Comparison of ENCODE assay signal across 20 cellular contexts in the genomic region with DNA sequence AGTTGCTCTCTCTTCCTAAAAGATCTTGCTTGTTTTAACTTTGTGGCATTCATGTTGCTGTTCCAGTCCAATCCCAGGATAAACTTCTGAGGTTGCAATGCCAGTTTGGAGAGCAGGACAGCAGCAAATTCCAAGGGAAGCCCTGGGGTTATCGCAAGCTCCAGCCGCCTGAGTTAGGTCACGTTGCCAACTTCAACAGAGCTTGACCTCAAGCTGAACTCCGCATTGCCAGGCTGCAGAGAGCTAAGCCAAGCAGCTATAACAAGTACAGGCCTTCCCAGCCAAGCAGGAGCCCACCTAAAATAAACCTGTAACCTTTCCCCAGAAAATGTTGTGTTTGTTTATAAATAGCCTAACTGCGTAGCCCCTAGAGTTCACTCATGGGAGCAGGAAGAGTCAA.
A peak's percentile ranks its signal among the peaks of the same experiment; 100 is the strongest.
DNase-seq lines count a peak whose midpoint lies in the region; ATAC-seq, FAIRE-seq and TF ChIP-seq lines count a peak whose summit lies in the region.
"Had no signal": no experiment of that assay in that cellular context is flagged by ENCODE, and none has a peak within 500 bp of the region (broad histone marks: within the 10 kb centered on the region; RNA-seq: fewer than 3 reads in every experiment).

No MANE protein-coding gene starts in this region.

- intact Hi-C loops in Calu3 (cut with micrococcal nuclease; ENCODE audit: unreplicated experiment), result no loop called here
- intact Hi-C loops in right cardiac atrium (cut with DNase I), result no loop called here
- intact Hi-C loops in dorsolateral prefrontal cortex (cut with DNase I), result no loop called here

- H3K36me3 ChIP-seq in astrocyte (ENCODE audit: insufficient read depth, low read length) (no peaks in the 10 kb centered on the region), osteoblast (ENCODE audit: insufficient read depth, low read length) (no peaks in the 10 kb centered on the region)
- H3K36me3 ChIP-seq: gastrocnemius medialis had no signal

- BruUV-seq in Calu3 (replicated peaks; lab: Mats Ljungman, UMichigan), result no TSS peak

- 26% methylated on average over 5 of the region's 5 CpGs for WGBS in right cardiac atrium

- H4K20me1 ChIP-seq in astrocyte (ENCODE audit: insufficient read depth, low read length), result no peaks in the 10 kb centered on the region
- no peaks in the 10 kb centered on the region for H4K20me1 ChIP-seq in osteoblast (ENCODE audit: insufficient read depth, low read length)

- CTCF ChIA-PET in Calu3 (lab: Charles Lee), result interaction anchor here (0.6 to 1.5 kb wide), 3 partner anchors 10 to 486 kb away, joined by 3 to 4 read pairs (median 3); no protein-coding TSS in a partner anchor

- H2AFZ ChIP-seq in astrocyte (ENCODE audit: low read depth, low read length) (no peak overlapping the region), osteoblast (ENCODE audit: low read length) (no peak overlapping the region)

- ATAC-seq in right cardiac atrium (peak; percentile 95 to 96), HG03442 (IDR thresholded peaks at IDR 0.05; ENCODE audit: unreplicated experiment) (no peak)
- ATAC-seq: activated T-helper 17 cell treated with anti-CD3 and anti-CD28 coated beads, Interleukin-2, amount 50 U/mL, for 72 hours had no signal

- H3K4me1 Mint-ChIP-seq in Calu3 (ENCODE audit: low read depth, unreplicated experiment) (peaks cover 22% of the 10 kb centered on the region), astrocyte (ENCODE audit: low read depth, unreplicated experiment) (no peaks in the 10 kb centered on the region)
- H3K4me1 Mint-ChIP-seq: activated T-helper 17 cell treated with anti-CD3 and anti-CD28 coated beads, Interleukin-2, amount 50 U/mL, for 72 hours had no signal

- H3K4me1 ChIP-seq in astrocyte (ENCODE audit: insufficient read depth, low read length), result peaks cover 7% of the 10 kb centered on the region
- no peaks in the 10 kb centered on the region for H3K4me1 ChIP-seq in right cardiac atrium (ENCODE audit: control insufficient read depth, insufficient read depth, low read length)
- peaks cover 16% of the 10 kb centered on the region for H3K4me1 ChIP-seq in osteoblast (ENCODE audit: insufficient read depth, low read length)

- H3K79me2 ChIP-seq in astrocyte (ENCODE audit: insufficient read depth, low read length) (no peaks in the 10 kb centered on the region), osteoblast (ENCODE audit: insufficient read depth, low read length) (no peaks in the 10 kb centered on the region)

- H3K4me2 ChIP-seq in astrocyte (ENCODE audit: low read length) (no peak overlapping the region), osteoblast (ENCODE audit: insufficient read depth, low read length) (peak overlapping the region; percentile 59)
- H3K4me2 ChIP-seq: KMS-11 had no signal

- TF ChIP-seq CTCF in Calu3 (IDR thresholded peaks at IDR 0.05; ENCODE audit: unreplicated experiment), result no peak
- no peak for TF ChIP-seq CTCF in astrocyte (IDR thresholded peaks at IDR 0.05; ENCODE audit: insufficient read depth, low read depth, low read length)
- TF ChIP-seq CTCF in osteoblast (IDR thresholded peaks at IDR 0.05; ENCODE audit: extremely low read depth, low read depth, low read length), result no peak
- TF ChIP-seq CTCF in dorsolateral prefrontal cortex (IDR thresholded peaks at IDR 0.05 in 54 of 56, conservative IDR thresholded peaks at IDR 0.05 in 2 of 56; ENCODE audit: low read depth in 1 of 56, partially characterized antibody in 56 of 56), result no peak

- no peak overlapping the region for H3K4me3 ChIP-seq in astrocyte (ENCODE audit: insufficient read depth, low read depth, low read length)
- no peak overlapping the region for H3K4me3 ChIP-seq in right cardiac atrium (ENCODE audit: low read length)
- H3K4me3 ChIP-seq in osteoblast (ENCODE audit: insufficient read depth, low read length), result no peak overlapping the region
- no peak overlapping the region for H3K4me3 ChIP-seq in dorsolateral prefrontal cortex
- H3K4me3 ChIP-seq: gastrocnemius medialis had no signal

- H3K9me3 ChIP-seq in astrocyte (ENCODE audit: insufficient read depth, low read depth, low read length), result no peaks in the 10 kb centered on the region
- no peaks in the 10 kb centered on the region for H3K9me3 ChIP-seq in right cardiac atrium (ENCODE audit: control insufficient read depth, low read length)
- no peaks in the 10 kb centered on the region for H3K9me3 ChIP-seq in osteoblast (ENCODE audit: low read depth, low read length)
- H3K9me3 ChIP-seq: gastrocnemius medialis had no signal

- H3K27ac ChIP-seq in astrocyte (ENCODE audit: low read depth, low read length), result no peak overlapping the region
- H3K27ac ChIP-seq in right cardiac atrium (ENCODE audit: low read length), result no peak overlapping the region
- no peak overlapping the region for H3K27ac ChIP-seq in osteoblast (ENCODE audit: low read depth, low read length)
- no peak overlapping the region for H3K27ac ChIP-seq in dorsolateral prefrontal cortex
- H3K27ac ChIP-seq: gastrocnemius medialis, KMS-11 had no signal

- no peak for FAIRE-seq in astrocyte (lab: Jason Lieb, UNC)
- FAIRE-seq: islet of Langerhans, small intestine had no signal

- H3K4me3 Mint-ChIP-seq in Calu3 (ENCODE audit: low read depth, unreplicated experiment) (no peak overlapping the region), astrocyte (ENCODE audit: unreplicated experiment) (no peak overlapping the region)
- H3K4me3 Mint-ChIP-seq: activated T-helper 17 cell treated with anti-CD3 and anti-CD28 coated beads, Interleukin-2, amount 50 U/mL, for 72 hours; nephron had no signal

- H3K27ac Mint-ChIP-seq in Calu3 (ENCODE audit: unreplicated experiment) (no peak overlapping the region), astrocyte (ENCODE audit: unreplicated experiment) (no peak overlapping the region)
- H3K27ac Mint-ChIP-seq: activated T-helper 17 cell treated with anti-CD3 and anti-CD28 coated beads, Interleukin-2, amount 50 U/mL, for 72 hours; nephron had no signal

- H3K36me3 Mint-ChIP-seq in Calu3 (ENCODE audit: insufficient read depth, unreplicated experiment) (no peaks in the 10 kb centered on the region), astrocyte (ENCODE audit: low read depth, unreplicated experiment) (no peaks in the 10 kb centered on the region)

- H3K9me3 Mint-ChIP-seq in Calu3 (ENCODE audit: low read depth, unreplicated experiment), result no peaks in the 10 kb centered on the region
- H3K9me3 Mint-ChIP-seq in astrocyte (ENCODE audit: unreplicated experiment), result no peaks in the 10 kb centered on the region
- H3K9me3 Mint-ChIP-seq: activated T-helper 17 cell treated with anti-CD3 and anti-CD28 coated beads, Interleukin-2, amount 50 U/mL, for 72 hours; nephron had no signal

- H3K9ac ChIP-seq in astrocyte (ENCODE audit: low read length), result no peak overlapping the region
- H3K9ac ChIP-seq: KMS-11 had no signal

- H3K27me3 Mint-ChIP-seq in Calu3 (ENCODE audit: unreplicated experiment) (no peaks in the 10 kb centered on the region), astrocyte (ENCODE audit: low read depth, unreplicated experiment) (peaks cover 3% of the 10 kb centered on the region)

- no peaks in the 10 kb centered on the region for H3K27me3 ChIP-seq in astrocyte (ENCODE audit: insufficient read depth, low read length)
- no peaks in the 10 kb centered on the region for H3K27me3 ChIP-seq in right cardiac atrium (ENCODE audit: control insufficient read depth, insufficient read depth)
- no peaks in the 10 kb centered on the region for H3K27me3 ChIP-seq in osteoblast (ENCODE audit: insufficient read depth, low read length)
- peaks cover 0 to 54% (median 0%) of the 10 kb centered on the region in 45 donors for H3K27me3 ChIP-seq in dorsolateral prefrontal cortex
- H3K27me3 ChIP-seq: gastrocnemius medialis had no signal

- DNase-seq in Calu3, result peak; percentile 14
- peak; percentile 31 for DNase-seq in astrocyte (ENCODE audit: low read depth)
- DNase-seq in right cardiac atrium, result peak; percentile 55 to 72 (median 72)
- DNase-seq in osteoblast (ENCODE audit: insufficient read length, low spot score, missing footprints), result peak; percentile 66
- no peak for DNase-seq in dorsolateral prefrontal cortex
- no peak for DNase-seq in stimulated activated CD4-positive, alpha-beta T cell treated with anti-CD3 and anti-CD28 coated beads, Interleukin-4, amount 100 ng/mL, for 4 hours
- no peak for DNase-seq in NCI-H2196 (lab: John Stamatoyannopoulos, UW; ENCODE audit: unreplicated experiment)
- DNase-seq: activated CD4-positive, alpha-beta T cell treated with anti-CD3 and anti-CD28 coated beads, Interleukin-2, amount 50 U/mL, for 4 hours; amygdala; DMS153; effector CD4-positive, alpha-beta T cell; NCI-H82; small intestine; T1000 had no signal

Comparison
In these comparisons a context has a peak if more than half of its experiments do, and no peak if none do; other contexts are left out.
1. DNase-seq: peak in Calu3 (single experiment), astrocyte (single experiment), right cardiac atrium (3 of 3) and osteoblast (single experiment); none in dorsolateral prefrontal cortex (0 of 10), stimulated activated CD4-positive, alpha-beta T cell treated with anti-CD3 and anti-CD28 coated beads, Interleukin-4, amount 100 ng/mL, for 4 hours (0 of 2) and NCI-H2196 (single experiment).